Comparison of ENCODE assay signal across 8 cellular contexts in genomic region chr2:46943881-46944798, GRCh38. TPM values are rescaled to one million over a fixed set of nuclear protein-coding genes. Genes with fewer than 3 reads are reported as not detected.
DNase-seq lines count a peak whose midpoint lies in the region; ATAC-seq, FAIRE-seq and TF ChIP-seq lines count a peak whose summit lies in the region.

No MANE protein-coding gene starts in this region.

- no peaks in the 10 kb centered on the region for H3K27me3 Mint-ChIP-seq in activated naive CD8-positive, alpha-beta T cell treated with anti-CD3 and anti-CD28 coated beads for 36 hours
- peaks cover 31% of the 10 kb centered on the region for H3K27me3 Mint-ChIP-seq in WTC11 (ENCODE audit: low read depth)

- no peak overlapping the region for H2AFZ ChIP-seq in HepG2 (ENCODE audit: low read length)
- H2AFZ ChIP-seq in OCI-LY7 (ENCODE audit: low read length), result no peak overlapping the region

- FAIRE-seq in HepG2 (lab: Jason Lieb, UNC), result no peak

- in situ Hi-C loops in HepG2 (cut with HindIII; ENCODE audit: extremely low pct_ligation_motif_present, low pct_unique_long_range_greater_than_20kb), result no loop called here

- TF ChIP-seq POLR2A in HepG2 (IDR thresholded peaks at IDR 0.05; ENCODE audit: insufficient read depth in 1 of 2, low read depth in 2 of 2, low read length in 2 of 2), result no peak
- TF ChIP-seq POLR2A in right lobe of liver (IDR thresholded peaks at IDR 0.05), result no peak

- H3K79me2 ChIP-seq in HepG2 (ENCODE audit: insufficient read depth, low read length) (peaks cover 66% of the 10 kb centered on the region), OCI-LY7 (ENCODE audit: insufficient read depth, low read depth, low read length) (peaks cover 85% of the 10 kb centered on the region)

- WGBS in HepG2 (ENCODE audit: low lambda C conversion rate), result 94% methylated on average over 9 of the region's 9 CpGs
- 71% methylated on average over 8 of the region's 9 CpGs for WGBS in right lobe of liver (ENCODE audit: insufficient coverage, low coverage, low lambda C conversion rate, missing lambda C conversion rate)

- H4K20me1 ChIP-seq in HepG2 (ENCODE audit: insufficient read depth, low read length), result no peaks in the 10 kb centered on the region
- no peaks in the 10 kb centered on the region for H4K20me1 ChIP-seq in OCI-LY7 (ENCODE audit: insufficient read depth, low read length)

- H3K4me1 ChIP-seq in HepG2 (ENCODE audit: insufficient read depth, low read length), result peaks cover 49% of the 10 kb centered on the region
- no peaks in the 10 kb centered on the region for H3K4me1 ChIP-seq in right lobe of liver
- peaks cover 62% of the 10 kb centered on the region for H3K4me1 ChIP-seq in OCI-LY7 (ENCODE audit: insufficient read depth, low read length, poor library complexity, severe bottlenecking)

- H3K4me1 Mint-ChIP-seq in activated naive CD8-positive, alpha-beta T cell treated with anti-CD3 and anti-CD28 coated beads for 36 hours, result peaks cover 56% of the 10 kb centered on the region
- H3K4me1 Mint-ChIP-seq in WTC11, result peaks cover 30% of the 10 kb centered on the region

- H3K9me3 ChIP-seq in HepG2 (ENCODE audit: low read length), result no peaks in the 10 kb centered on the region
- no peaks in the 10 kb centered on the region for H3K9me3 ChIP-seq in right lobe of liver
- H3K9me3 ChIP-seq in OCI-LY7 (ENCODE audit: low read length), result no peaks in the 10 kb centered on the region

- H3K27ac Mint-ChIP-seq in activated naive CD8-positive, alpha-beta T cell treated with anti-CD3 and anti-CD28 coated beads for 36 hours, result peak overlapping the region; percentile 100
- no peak overlapping the region for H3K27ac Mint-ChIP-seq in WTC11

- TF ChIP-seq EP300 in HepG2 (IDR thresholded peaks at IDR 0.05; ENCODE audit: low read depth in 2 of 2, low read length in 2 of 2), result no peak
- TF ChIP-seq EP300 in HepG2 (CRISPR knock-in tag; IDR thresholded peaks at IDR 0.05; ENCODE audit: borderline replicate concordance), result no peak

- TF ChIP-seq RAD21 in HepG2 (CRISPR knock-in tag; IDR thresholded peaks at IDR 0.05), result no peak

- CTCF ChIA-PET in HepG2 (lab: Yijun Ruan, JAX; ENCODE audit: low intra/inter-chr PET ratio, low total read pairs) (no interaction called here), OCI-LY7 (lab: Charles Lee; ENCODE audit: unreplicated experiment) (no interaction called here), WTC11 (lab: Charles Lee) (no interaction called here)

- no peaks in the 10 kb centered on the region for H3K9me2 ChIP-seq in OCI-LY7 (ENCODE audit: insufficient read depth, low read length)

- H3K27ac ChIP-seq in HepG2 (ENCODE audit: extremely low read length, insufficient read depth, low read length) (no peak overlapping the region), right lobe of liver (no peak overlapping the region), OCI-LY7 (ENCODE audit: low read depth, low read length, poor library complexity, severe bottlenecking) (peak overlapping the region; percentile 86)

- H3K9ac ChIP-seq in HepG2 (ENCODE audit: insufficient read depth, low read depth, low read length), result no peak overlapping the region

- BruUV-seq in HepG2 (replicated peaks; lab: Mats Ljungman, UMichigan) (no TSS peak), OCI-LY7 (replicated peaks; lab: Mats Ljungman, UMichigan) (no TSS peak)

- TF ChIP-seq CTCF in HepG2 (CRISPR knock-in tag; IDR thresholded peaks at IDR 0.05) (no peak), right lobe of liver (IDR thresholded peaks at IDR 0.05) (no peak), OCI-LY7 (conservative IDR thresholded peaks at IDR 0.05; ENCODE audit: low read length) (no peak), WTC11 (IDR thresholded peaks at IDR 0.05) (no peak)

- intact Hi-C loops in HepG2 (cut with micrococcal nuclease; ENCODE audit: unreplicated experiment) (no loop called here), right lobe of liver (cut with DNase I) (no loop called here), OCI-LY7 (cut with micrococcal nuclease; ENCODE audit: unreplicated experiment) (no loop called here)

- peaks cover 38% of the 10 kb centered on the region for H3K36me3 Mint-ChIP-seq in activated naive CD8-positive, alpha-beta T cell treated with anti-CD3 and anti-CD28 coated beads for 36 hours
- H3K36me3 Mint-ChIP-seq in WTC11, result no peaks in the 10 kb centered on the region

- no peak for ATAC-seq in HepG2
- no peak for ATAC-seq in right lobe of liver
- no peak for ATAC-seq in WTC11

- H3K27me3 ChIP-seq in HepG2 (ENCODE audit: control insufficient read depth in 1 of 2, insufficient read depth in 2 of 2, low read length in 2 of 2) (no peaks in the 10 kb centered on the region; a peak in 1 of 5 replicates), right lobe of liver (no peaks in the 10 kb centered on the region)

- H3K36me3 ChIP-seq in HepG2 (replicated peaks in 1 of 2; ENCODE audit: control insufficient read depth in 1 of 2, insufficient read depth in 2 of 2, low read length in 2 of 2), result peaks cover 1 to 17% of the 10 kb centered on the region in 2 experiments; a peak in 3 of 5 replicates
- no peaks in the 10 kb centered on the region for H3K36me3 ChIP-seq in right lobe of liver
- H3K36me3 ChIP-seq in OCI-LY7 (ENCODE audit: insufficient read depth, low read length), result peaks cover 56% of the 10 kb centered on the region

- POLR2A ChIA-PET in HepG2 (lab: Yijun Ruan, JAX), result interaction anchor here (0.7 to 0.8 kb wide), 2 partner anchors 9 to 28 kb away, joined by 3 to 4 read pairs; no protein-coding TSS in a partner anchor
- POLR2A ChIA-PET in OCI-LY7 (lab: Charles Lee), result interaction anchor here (0.5 to 1.3 kb wide), 9 partner anchors 9 to 838 kb away, joined by 3 to 10 read pairs (median 3); no protein-coding TSS in a partner anchor
- POLR2A ChIA-PET in WTC11 (lab: Charles Lee), result interaction anchor here (0.6 kb wide), 1 partner anchor 1118 kb away, joined by 5 read pairs; no protein-coding TSS in a partner anchor

- no peak overlapping the region for H3K4me3 ChIP-seq in HepG2 (replicated peaks in 1 of 3; ENCODE audit: insufficient read depth in 1 of 3, low read depth in 2 of 3, low read length in 3 of 3)
- H3K4me3 ChIP-seq in right lobe of liver, result no peak overlapping the region
- peak overlapping the region; percentile 87 for H3K4me3 ChIP-seq in OCI-LY7 (ENCODE audit: low read depth, low read length, poor library complexity, severe bottlenecking)

- H3K4me2 ChIP-seq in HepG2 (ENCODE audit: low read depth, low read length) (peak overlapping the region; percentile 98; the same call in 1 of the 2 replicates), OCI-LY7 (ENCODE audit: low read length) (peak overlapping the region; percentile 97)

- H3K9me3 Mint-ChIP-seq in activated naive CD8-positive, alpha-beta T cell treated with anti-CD3 and anti-CD28 coated beads for 36 hours, result no peaks in the 10 kb centered on the region
- H3K9me3 Mint-ChIP-seq in WTC11, result no peaks in the 10 kb centered on the region

- peak overlapping the region; percentile 100 for H3K4me3 Mint-ChIP-seq in activated naive CD8-positive, alpha-beta T cell treated with anti-CD3 and anti-CD28 coated beads for 36 hours
- H3K4me3 Mint-ChIP-seq in WTC11, result no peak overlapping the region

- DNase-seq in HepG2 (ENCODE audit: low spot score) (no peak), right lobe of liver (no peak), OCI-LY7 (ENCODE audit: low spot score) (peak; percentile 69), ecto neural progenitor cell (ENCODE audit: low spot score) (no peak), WTC11 (ENCODE audit: low spot score) (no peak), Kasumi-1 (lab: John Stamatoyannopoulos, UW) (no peak)
- peak; percentile 76 for DNase-seq in activated naive CD8-positive, alpha-beta T cell treated with anti-CD3 and anti-CD28 coated beads for 36 hours
- DNase-seq in stimulated activated CD8-positive, alpha-beta memory T cell treated with anti-CD3 and anti-CD28 coated beads, Interleukin-15, amount 100 ng/mL, for 24 hours (ENCODE audit: low read depth), result peak; percentile 5

RNA-seq across cellular contexts. Expression of gene TTC7A, which starts 3.1 kb away (rescaled TPM):
- total RNA-seq in HepG2 (2016; rRNA removed; fragmentation: Illumina TruSeq; extraction: Trizol), result 21.0 and 24.0 TPM in 2 replicates
- 8.3 and 8.9 TPM in 2 replicates for total RNA-seq in HepG2 (2016; cell fraction: cytosol; rRNA removed; fragmentation: Illumina TruSeq; extraction: Trizol; ENCODE audit: low read depth)
- total RNA-seq in HepG2 (2016; cell fraction: insoluble cytoplasmic fraction; rRNA removed; fragmentation: Illumina TruSeq; extraction: Trizol), result 17.8 and 24.5 TPM in 2 replicates
- 18.3 and 18.8 TPM in 2 replicates for total RNA-seq in HepG2 (2016; cell fraction: membrane; rRNA removed; fragmentation: Illumina TruSeq; extraction: Trizol)
- 28.5 and 28.8 TPM in 2 replicates for total RNA-seq in HepG2 (2016; cell fraction: nucleus; rRNA removed; fragmentation: Illumina TruSeq; extraction: Trizol)
- polyA plus RNA-seq in HepG2 (2011; rRNA removed), result 23.7 and 25.2 TPM in 2 replicates
- 16.5 and 24.2 TPM in 2 replicates for polyA plus RNA-seq in HepG2 (2011; cell fraction: cytosol; rRNA removed)
- 65.7 and 80.5 TPM in 2 replicates for polyA plus RNA-seq in HepG2 (2011; cell fraction: nucleus; rRNA removed)
- 20.4 and 24.1 TPM in 2 replicates for polyA plus RNA-seq in HepG2 (2012)
- polyA plus RNA-seq in HepG2 (2016; cell fraction: cytosol; fragmentation: Illumina TruSeq; extraction: Trizol; ENCODE audit: low read depth), result 5.7 and 5.8 TPM in 2 replicates
- polyA plus RNA-seq in HepG2 (2016; cell fraction: insoluble cytoplasmic fraction; fragmentation: Illumina TruSeq; extraction: Trizol; ENCODE audit: low read depth), result 19.1 and 24.2 TPM in 2 replicates
- 11.6 and 14.8 TPM in 2 replicates for polyA plus RNA-seq in HepG2 (2016; cell fraction: membrane; fragmentation: Illumina TruSeq; extraction: Trizol; ENCODE audit: low read depth)
- 29.2 and 31.6 TPM in 2 replicates for polyA plus RNA-seq in HepG2 (2016; cell fraction: nucleus; fragmentation: Illumina TruSeq; extraction: Trizol; ENCODE audit: insufficient read depth, low read depth)
- polyA minus RNA-seq in HepG2 (2011; rRNA and poly(A)+ RNA removed; ENCODE audit: low replicate concordance), result 25.8 and 60.0 TPM in 2 replicates
- polyA minus RNA-seq in HepG2 (2011; cell fraction: cytosol; rRNA and poly(A)+ RNA removed), result 12.9 and 13.4 TPM in 2 replicates
- polyA minus RNA-seq in HepG2 (2011; cell fraction: nucleus; rRNA and poly(A)+ RNA removed), result 37.9 and 48.2 TPM in 2 replicates
- total RNA-seq in right lobe of liver, result 10 to 100 TPM in 2 of 6 experiments, 1 to 10 TPM in 4; 7.6 to 15.5 (median 9.8) TPM
- 51.9 and 64.1 TPM in 2 replicates for total RNA-seq in OCI-LY7 (2014; rRNA removed; shearing (Covaris generic))
- 75.1 and 76.2 TPM in 2 replicates for total RNA-seq in OCI-LY7 (2022)
- total RNA-seq in activated naive CD8-positive, alpha-beta T cell treated with anti-CD3 and anti-CD28 coated beads for 36 hours, result 10 to 100 TPM; 55.0 to 56.6 TPM
- 12.3 to 17.4 TPM (median 12.8 TPM) in 3 replicates for total RNA-seq in WTC11 (2021)

RNA-seq across cellular contexts. Expression of gene MCFD2, which starts 28.5 kb away (rescaled TPM):
- total RNA-seq in HepG2 (2016; rRNA removed; fragmentation: Illumina TruSeq; extraction: Trizol), result 191 and 232 TPM in 2 replicates
- total RNA-seq in HepG2 (2016; cell fraction: cytosol; rRNA removed; fragmentation: Illumina TruSeq; extraction: Trizol; ENCODE audit: low read depth), result 20.4 and 23.3 TPM in 2 replicates
- 188 and 227 TPM in 2 replicates for total RNA-seq in HepG2 (2016; cell fraction: insoluble cytoplasmic fraction; rRNA removed; fragmentation: Illumina TruSeq; extraction: Trizol)
- total RNA-seq in HepG2 (2016; cell fraction: membrane; rRNA removed; fragmentation: Illumina TruSeq; extraction: Trizol), result 73.2 and 79.2 TPM in 2 replicates
- 172 and 204 TPM in 2 replicates for total RNA-seq in HepG2 (2016; cell fraction: nucleus; rRNA removed; fragmentation: Illumina TruSeq; extraction: Trizol)
- polyA plus RNA-seq in HepG2 (2011; rRNA removed), result 170 and 183 TPM in 2 replicates
- polyA plus RNA-seq in HepG2 (2011; cell fraction: cytosol; rRNA removed), result 120 and 161 TPM in 2 replicates
- polyA plus RNA-seq in HepG2 (2011; cell fraction: nucleus; rRNA removed), result 48.7 and 68.4 TPM in 2 replicates
- 135 and 170 TPM in 2 replicates for polyA plus RNA-seq in HepG2 (2012)
- polyA plus RNA-seq in HepG2 (2016; cell fraction: cytosol; fragmentation: Illumina TruSeq; extraction: Trizol; ENCODE audit: low read depth), result 30.7 and 36.6 TPM in 2 replicates
- polyA plus RNA-seq in HepG2 (2016; cell fraction: insoluble cytoplasmic fraction; fragmentation: Illumina TruSeq; extraction: Trizol; ENCODE audit: low read depth), result 146 TPM in 2 replicates
- polyA plus RNA-seq in HepG2 (2016; cell fraction: membrane; fragmentation: Illumina TruSeq; extraction: Trizol; ENCODE audit: low read depth), result 43.2 and 44.0 TPM in 2 replicates
- 201 and 204 TPM in 2 replicates for polyA plus RNA-seq in HepG2 (2016; cell fraction: nucleus; fragmentation: Illumina TruSeq; extraction: Trizol; ENCODE audit: insufficient read depth, low read depth)
- polyA minus RNA-seq in HepG2 (2011; rRNA and poly(A)+ RNA removed; ENCODE audit: low replicate concordance), result 95.6 and 263 TPM in 2 replicates
- 122 and 129 TPM in 2 replicates for polyA minus RNA-seq in HepG2 (2011; cell fraction: cytosol; rRNA and poly(A)+ RNA removed)
- 66.2 and 98.2 TPM in 2 replicates for polyA minus RNA-seq in HepG2 (2011; cell fraction: nucleus; rRNA and poly(A)+ RNA removed)
- total RNA-seq in right lobe of liver, result 100 to 1,000 TPM in 3 of 6 experiments, 10 to 100 TPM in 3; 85.0 to 147 (median 99.2) TPM
- 55.7 and 64.2 TPM in 2 replicates for total RNA-seq in OCI-LY7 (2014; rRNA removed; shearing (Covaris generic))
- total RNA-seq in OCI-LY7 (2022), result 72.5 and 75.2 TPM in 2 replicates
- total RNA-seq in activated naive CD8-positive, alpha-beta T cell treated with anti-CD3 and anti-CD28 coated beads for 36 hours, result 10 to 100 TPM; 41.2 to 42.3 TPM
- 61.7 to 68.1 TPM (median 62.0 TPM) in 3 replicates for total RNA-seq in WTC11 (2021)

Comparison
In these comparisons a context has a peak if more than half of its experiments do, and no peak if none do; other contexts are left out.
1. DNase-seq: peak in OCI-LY7 (single experiment), activated naive CD8-positive, alpha-beta T cell treated with anti-CD3 and anti-CD28 coated beads for 36 hours (single experiment) and stimulated activated CD8-positive, alpha-beta memory T cell treated with anti-CD3 and anti-CD28 coated beads, Interleukin-15, amount 100 ng/mL, for 24 hours (single experiment); none in HepG2 (single experiment), right lobe of liver (0 of 3), ecto neural progenitor cell (single experiment), WTC11 (single experiment) and Kasumi-1 (0 of 2).